In genomic region chr20:54648421-54649142, GRCh38 we compare ENCODE assay signal across 10 cellular contexts.
DNase-seq lines count a peak whose midpoint lies in the region; ATAC-seq and TF ChIP-seq lines count a peak whose summit lies in the region.
"Had no signal": no experiment of that assay in that cellular context is flagged by ENCODE, and none has a peak within 500 bp of the region (broad histone marks: within the 10 kb centered on the region; RNA-seq: fewer than 3 reads in every experiment).

No MANE protein-coding gene starts in this region.

- H4K8ac ChIP-seq in mesendoderm (ENCODE audit: low read depth, low read length), result no peak overlapping the region

- H3K79me1 ChIP-seq in mesendoderm (ENCODE audit: low read length), result no peaks in the 10 kb centered on the region

- H2BK15ac ChIP-seq in mesendoderm (replicated peaks; ENCODE audit: low read depth), result no peak overlapping the region

- peak overlapping the region; percentile 22 for H2AFZ ChIP-seq in OCI-LY3 (ENCODE audit: low read depth, low read length)
- H2AFZ ChIP-seq: GM23338 had no signal

- ATAC-seq in foreskin keratinocyte, result no peak

- no peak overlapping the region for H2AK5ac ChIP-seq in mesendoderm (ENCODE audit: low read length)

- DNase-seq in ELF-1 (ENCODE audit: low read depth, low spot score) (peak; percentile 44), HuH-7.5 (ENCODE audit: low spot score) (peak; percentile 42), mesendoderm (no peak), foreskin keratinocyte (no peak), hepatic stellate cell (ENCODE audit: low spot score) (no peak), AG08395 (ENCODE audit: low spot score) (no peak)

- H3K23ac ChIP-seq in mesendoderm (ENCODE audit: low read length), result no peak overlapping the region

- H3K4me1 ChIP-seq in OCI-LY3 (ENCODE audit: low read length), result peaks cover 33% of the 10 kb centered on the region
- H3K4me1 ChIP-seq in mesendoderm (ENCODE audit: control insufficient read depth, low read depth, low read length), result no peaks in the 10 kb centered on the region
- no peaks in the 10 kb centered on the region for H3K4me1 ChIP-seq in foreskin keratinocyte
- H3K4me1 ChIP-seq: BE2C had no signal

- H3K4me3 ChIP-seq in OCI-LY3 (ENCODE audit: low read length) (no peak overlapping the region), mesendoderm (ENCODE audit: low read length) (no peak overlapping the region)
- H3K4me3 ChIP-seq: GM23338 had no signal

- H3K27me3 ChIP-seq in OCI-LY3 (ENCODE audit: low read depth, low read length) (peaks cover 16% of the 10 kb centered on the region), mesendoderm (ENCODE audit: insufficient read depth, low read length, poor library complexity) (no peaks in the 10 kb centered on the region), foreskin keratinocyte (no peaks in the 10 kb centered on the region)
- H3K27me3 ChIP-seq: BE2C had no signal

- H2BK120ac ChIP-seq in mesendoderm (ENCODE audit: low read depth, low read length), result no peak overlapping the region

- no peak overlapping the region for H3K4ac ChIP-seq in mesendoderm (ENCODE audit: low read depth, low read length)

- H3K27ac ChIP-seq in OCI-LY3 (ENCODE audit: low read length), result no peak overlapping the region
- H3K27ac ChIP-seq in mesendoderm (ENCODE audit: low read depth, low read length), result no peak overlapping the region
- H3K27ac ChIP-seq in foreskin keratinocyte, result no peak overlapping the region
- H3K27ac ChIP-seq: HL-60 had no signal

- H3K56ac ChIP-seq in mesendoderm (ENCODE audit: low read length), result peak overlapping the region; percentile 49

- H3K9me3 ChIP-seq in OCI-LY3 (ENCODE audit: insufficient read depth, low read length), result no peaks in the 10 kb centered on the region
- H3K9me3 ChIP-seq: BE2C had no signal

- WGBS in mesendoderm (ENCODE audit: extremely low coverage, insufficient coverage, low lambda C conversion rate), result no CpG with 5 or more reads among the region's 9 CpGs

- H3K79me2 ChIP-seq in OCI-LY3 (ENCODE audit: low read length), result no peaks in the 10 kb centered on the region
- no peaks in the 10 kb centered on the region for H3K79me2 ChIP-seq in mesendoderm (ENCODE audit: control insufficient read depth, insufficient read depth, low read length)

- H3K4me2 ChIP-seq in OCI-LY3 (ENCODE audit: low read length), result peak overlapping the region; percentile 15; the same call in 1 of the 2 replicates
- no peak overlapping the region for H3K4me2 ChIP-seq in mesendoderm (ENCODE audit: low read length)
- H3K4me2 ChIP-seq: GM23338 had no signal

- no peak overlapping the region for H3K18ac ChIP-seq in mesendoderm (ENCODE audit: low read length)

- TF ChIP-seq CTCF in OCI-LY3 (IDR thresholded peaks at IDR 0.05; ENCODE audit: low read depth, low read length) (no peak), foreskin keratinocyte (conservative IDR thresholded peaks at IDR 0.05) (no peak)

- no peaks in the 10 kb centered on the region for H3K36me3 ChIP-seq in OCI-LY3 (replicated peaks; ENCODE audit: low read depth, low read length)
- H3K36me3 ChIP-seq in mesendoderm (ENCODE audit: control insufficient read depth, insufficient read depth, low read length), result no peaks in the 10 kb centered on the region
- H3K36me3 ChIP-seq: BE2C had no signal

- no peak overlapping the region for H2BK5ac ChIP-seq in mesendoderm (ENCODE audit: low read length)

- H4K20me1 ChIP-seq in OCI-LY3 (ENCODE audit: insufficient read depth, low read length), result no peaks in the 10 kb centered on the region

- no peak overlapping the region for H3K9ac ChIP-seq in OCI-LY3 (ENCODE audit: low read length)
- no peak overlapping the region for H3K9ac ChIP-seq in mesendoderm (ENCODE audit: low read length)

- no peak overlapping the region for H4K5ac ChIP-seq in mesendoderm (ENCODE audit: low read length)

Comparison
In these comparisons a context has a peak if more than half of its experiments do, and no peak if none do; other contexts are left out.
1. DNase-seq: peak in ELF-1 (single experiment) and HuH-7.5 (single experiment); none in mesendoderm (single experiment), foreskin keratinocyte (0 of 2), hepatic stellate cell (single experiment) and AG08395 (single experiment).